ENCODE assay signal across 15 cellular contexts in the genomic region with DNA sequence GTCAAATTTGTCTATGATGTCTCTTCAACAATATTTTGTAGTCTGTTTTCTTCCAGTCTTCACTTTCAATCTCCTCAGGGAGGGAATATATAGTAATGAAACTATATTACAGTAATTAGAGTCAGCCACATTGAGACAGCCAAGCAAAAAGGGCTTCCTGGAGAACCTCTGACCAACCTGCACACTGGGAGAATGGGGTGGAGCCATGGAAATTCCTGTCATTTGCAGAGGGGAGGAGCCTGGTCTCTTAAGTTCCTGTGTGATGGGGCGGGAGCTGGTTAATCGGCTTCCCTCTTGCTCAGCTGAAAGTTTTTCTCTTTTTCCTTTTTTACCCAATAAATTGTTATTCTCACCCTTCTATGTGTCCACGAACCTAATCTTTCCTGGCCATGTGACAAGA.
DNase-seq lines count a peak whose midpoint lies in the region; ATAC-seq and TF ChIP-seq lines count a peak whose summit lies in the region.
"Had no signal": no experiment of that assay in that cellular context is flagged by ENCODE, and none has a peak within 500 bp of the region (broad histone marks: within the 10 kb centered on the region; RNA-seq: fewer than 3 reads in every experiment).

No MANE protein-coding gene starts in this region.

- no peaks in the 10 kb centered on the region for H3K36me3 ChIP-seq in transverse colon

- 51 to 57% methylated on average over 3 of the region's 3 CpGs for WGBS in transverse colon (ENCODE audit: low coverage in 1 of 2), 2 donors

- TF ChIP-seq POLR2A in transverse colon (IDR thresholded peaks at IDR 0.05): no peak
- no peak for TF ChIP-seq POLR2A in GM18505 (IDR thresholded peaks at IDR 0.05; ENCODE audit: borderline replicate concordance, extremely low read depth, insufficient read depth, insufficient read length)

- in situ Hi-C loops in transverse colon (cut with MboI; ENCODE audit: low pct_ligation_motif_present in 1 of 4, low pct_unique_long_range_greater_than_20kb in 1 of 4, low sequenced_read_pairs in 3 of 4): no loop called here

- H3K27ac Mint-ChIP-seq in WTC11 (no peak overlapping the region), chondrocyte (ENCODE audit: unreplicated experiment) (no peak overlapping the region)
- H3K27ac Mint-ChIP-seq: CD4-positive, alpha-beta memory T cell; GM23338; H9 had no signal

- H3K27me3 Mint-ChIP-seq in WTC11 (ENCODE audit: low read depth) (no peaks in the 10 kb centered on the region), chondrocyte (ENCODE audit: low read depth) (no peaks in the 10 kb centered on the region)
- H3K27me3 Mint-ChIP-seq: CD4-positive, alpha-beta memory T cell had no signal

- H3K4me3 Mint-ChIP-seq in WTC11: no peak overlapping the region
- H3K4me3 Mint-ChIP-seq in chondrocyte (ENCODE audit: unreplicated experiment): no peak overlapping the region
- H3K4me3 Mint-ChIP-seq: CD4-positive, alpha-beta memory T cell; GM23338; H9 had no signal

- H3K9me3 ChIP-seq in transverse colon: no peaks in the 10 kb centered on the region

- TF ChIP-seq EP300 in transverse colon (IDR thresholded peaks at IDR 0.05; ENCODE audit: low read depth): no peak

- H3K4me1 Mint-ChIP-seq in WTC11 (peaks cover 5% of the 10 kb centered on the region; the same call in 1 of the 2 replicates), chondrocyte (ENCODE audit: low read depth) (no peaks in the 10 kb centered on the region)
- H3K4me1 Mint-ChIP-seq: CD4-positive, alpha-beta memory T cell had no signal

- CTCF ChIA-PET in WTC11 (lab: Charles Lee): no interaction called here

- no peak overlapping the region for H3K4me3 ChIP-seq in transverse colon
- H3K4me3 ChIP-seq: GM23338 had no signal

- ATAC-seq in WTC11 (peak; percentile 64), left colon (peak; percentile 99), GM18505 (IDR thresholded peaks at IDR 0.05; ENCODE audit: unreplicated experiment) (no peak), GM18873 (IDR thresholded peaks at IDR 0.05; ENCODE audit: low FRiP score, unreplicated experiment) (no peak)
- ATAC-seq: GM23338, HCT116 had no signal

- DNase-seq in WTC11 (ENCODE audit: low spot score) (peak; percentile 8), left colon (peak; percentile 29 to 39), transverse colon (peak; percentile 47), chondrocyte (ENCODE audit: low spot score) (no peak)
- DNase-seq: C1 segment of cervical spinal cord; Calu3; CD4-positive, alpha-beta memory T cell; COR-L47; DMS53; DMS79 treated with DMSO at 0.1 percent for 48 hours; H9 had no signal

- H3K4me1 ChIP-seq in transverse colon: no peaks in the 10 kb centered on the region

- no peaks in the 10 kb centered on the region for H3K36me3 Mint-ChIP-seq in WTC11
- no peaks in the 10 kb centered on the region for H3K36me3 Mint-ChIP-seq in chondrocyte (ENCODE audit: low read depth)
- H3K36me3 Mint-ChIP-seq: CD4-positive, alpha-beta memory T cell had no signal

- H3K27me3 ChIP-seq in transverse colon: no peaks in the 10 kb centered on the region

- no peak overlapping the region for H3K27ac ChIP-seq in transverse colon

- POLR2A ChIA-PET in WTC11 (lab: Charles Lee): no interaction called here

- intact Hi-C loops in left colon (cut with DNase I, micrococcal nuclease): no loop called here
- intact Hi-C loops in transverse colon (cut with DNase I; ENCODE audit: low total_unique reads): no loop called here

- TF ChIP-seq CTCF in WTC11 (IDR thresholded peaks at IDR 0.05): no peak
- no peak for TF ChIP-seq CTCF in transverse colon (IDR thresholded peaks at IDR 0.05)
- no peak for TF ChIP-seq CTCF in chondrocyte (IDR thresholded peaks at IDR 0.05)

- H3K9me3 Mint-ChIP-seq in WTC11 (peaks cover 8% of the 10 kb centered on the region), chondrocyte (ENCODE audit: low read depth) (no peaks in the 10 kb centered on the region)
- H3K9me3 Mint-ChIP-seq: GM23338, H9 had no signal

TF ChIP-seq in WTC11, 78 proteins besides CTCF, POLR2A, EP300 and RAD21:
- TF ChIP-seq, protein P1, sequence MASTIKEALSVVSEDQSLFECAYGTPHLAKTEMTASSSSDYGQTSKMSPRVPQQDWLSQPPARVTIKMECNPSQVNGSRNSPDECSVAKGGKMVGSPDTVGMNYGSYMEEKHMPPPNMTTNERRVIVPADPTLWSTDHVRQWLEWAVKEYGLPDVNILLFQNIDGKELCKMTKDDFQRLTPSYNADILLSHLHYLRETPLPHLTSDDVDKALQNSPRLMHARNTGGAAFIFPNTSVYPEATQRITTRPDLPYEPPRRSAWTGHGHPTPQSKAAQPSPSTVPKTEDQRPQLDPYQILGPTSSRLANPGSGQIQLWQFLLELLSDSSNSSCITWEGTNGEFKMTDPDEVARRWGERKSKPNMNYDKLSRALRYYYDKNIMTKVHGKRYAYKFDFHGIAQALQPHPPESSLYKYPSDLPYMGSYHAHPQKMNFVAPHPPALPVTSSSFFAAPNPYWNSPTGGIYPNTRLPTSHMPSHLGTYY (CRISPR knock-in tag; IDR thresholded peaks at IDR 0.05): no peak
- TF ChIP-seq, protein P2, sequence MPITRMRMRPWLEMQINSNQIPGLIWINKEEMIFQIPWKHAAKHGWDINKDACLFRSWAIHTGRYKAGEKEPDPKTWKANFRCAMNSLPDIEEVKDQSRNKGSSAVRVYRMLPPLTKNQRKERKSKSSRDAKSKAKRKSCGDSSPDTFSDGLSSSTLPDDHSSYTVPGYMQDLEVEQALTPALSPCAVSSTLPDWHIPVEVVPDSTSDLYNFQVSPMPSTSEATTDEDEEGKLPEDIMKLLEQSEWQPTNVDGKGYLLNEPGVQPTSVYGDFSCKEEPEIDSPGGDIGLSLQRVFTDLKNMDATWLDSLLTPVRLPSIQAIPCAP (CRISPR knock-in tag; IDR thresholded peaks at IDR 0.05): no peak
- TF ChIP-seq ZNF423 (CRISPR knock-in tag; IDR thresholded peaks at IDR 0.05) (no peak), ZNF416 (CRISPR knock-in tag; IDR thresholded peaks at IDR 0.05) (no peak), ZNF396 (CRISPR knock-in tag; IDR thresholded peaks at IDR 0.05; ENCODE audit: borderline replicate concordance) (no peak), TEAD4 (CRISPR knock-in tag; IDR thresholded peaks at IDR 0.05) (no peak)
TF ChIP-seq in WTC11: peak in this region for 0.

Comparison
In these comparisons a context has a peak if more than half of its experiments do, and no peak if none do; other contexts are left out.
1. ATAC-seq: peak in WTC11 (single experiment) and left colon (single experiment); none in GM18505 (single experiment) and GM18873 (single experiment).